Comparison of ENCODE assay signal across 8 cellular contexts in genomic region chr21:41953249-41953830, GRCh38. TPM values are rescaled to one million over a fixed set of nuclear protein-coding genes. Genes with fewer than 3 reads are reported as not detected.
DNase-seq lines count a peak whose midpoint lies in the region; ATAC-seq and TF ChIP-seq lines count a peak whose summit lies in the region.

No MANE protein-coding gene starts in this region.

- H3K27ac ChIP-seq in epithelial cell of prostate, result peak overlapping the region; percentile 30

- no peaks in the 10 kb centered on the region for H3K9me3 Mint-ChIP-seq in nephron progenitor cell

- DNase-seq in Right ventricle myocardium inferior (ENCODE audit: missing footprints) (no peak), cardiac septum (ENCODE audit: low spot score) (no peak), NT2/D1 (ENCODE audit: low read depth, low spot score) (no peak), epithelial cell of prostate (ENCODE audit: low read depth, low spot score) (no peak), nephron progenitor cell (peak; percentile 63), NCI-H2081 (lab: John Stamatoyannopoulos, UW) (no peak)

- TF ChIP-seq CTCF in nephron progenitor cell (IDR thresholded peaks at IDR 0.05), result no peak

- intact Hi-C loops in Right ventricle myocardium inferior (cut with DNase I), result loop anchor here (2.0 kb wide), 1 partner anchor 57 kb away; the partner anchor contains the start of gene ZBTB21
- intact Hi-C loops in cardiac septum (cut with DNase I), result loop anchor here (10.0 kb wide), 1 partner anchor 161 kb away; no protein-coding TSS in a partner anchor

- H3K9me3 ChIP-seq in NT2/D1 (ENCODE audit: insufficient read depth, low read length), result no peaks in the 10 kb centered on the region

- peaks cover 67% of the 10 kb centered on the region for H3K4me1 Mint-ChIP-seq in nephron progenitor cell

- H3K36me3 Mint-ChIP-seq in nephron progenitor cell (ENCODE audit: low read depth), result no peaks in the 10 kb centered on the region

- no peak overlapping the region for H3K27ac Mint-ChIP-seq in nephron progenitor cell

- H3K4me3 Mint-ChIP-seq in nephron progenitor cell, result peak overlapping the region; percentile 80

- no peaks in the 10 kb centered on the region for H3K36me3 ChIP-seq in NT2/D1 (ENCODE audit: insufficient read depth, insufficient read length, low read length)

- ATAC-seq in Right ventricle myocardium inferior (peak; percentile 15), HG02623 (IDR thresholded peaks at IDR 0.05; ENCODE audit: unreplicated experiment) (no peak), GM21360 (IDR thresholded peaks at IDR 0.05; ENCODE audit: unreplicated experiment) (no peak)

- H3K9ac ChIP-seq in NT2/D1 (ENCODE audit: insufficient read length, low read depth), result peak overlapping the region; percentile 85

- H3K27me3 Mint-ChIP-seq in nephron progenitor cell (ENCODE audit: low read depth, poor library complexity), result peaks cover 41% of the 10 kb centered on the region

- peaks cover 40% of the 10 kb centered on the region for H3K4me1 ChIP-seq in NT2/D1 (ENCODE audit: insufficient read depth, insufficient read length)

- H3K27me3 ChIP-seq in NT2/D1 (ENCODE audit: insufficient read depth, insufficient read length), result peaks cover 19% of the 10 kb centered on the region

- H3K4me3 ChIP-seq in NT2/D1 (ENCODE audit: insufficient read length, low read depth), result peak overlapping the region; percentile 53

RNA-seq across cellular contexts. Expression of gene C2CD2, which starts 0.5 kb away (rescaled TPM):
- total RNA-seq in Right ventricle myocardium inferior (7.0 TPM), cardiac septum (7.7 TPM)

RNA-seq across cellular contexts. Expression of gene ZBTB21, which starts 56.8 kb away (rescaled TPM):
- total RNA-seq in Right ventricle myocardium inferior (6.1 TPM), cardiac septum (7.8 TPM)
